ENCODE assay signal across 10 cellular contexts in genomic region chr1:35726814-35727433, GRCh38. TPM values are rescaled to one million over a fixed set of nuclear protein-coding genes. Genes with fewer than 3 reads are reported as not detected.
DNase-seq lines count a peak whose midpoint lies in the region; ATAC-seq lines count a peak whose summit lies in the region.
"Had no signal": no experiment of that assay in that cellular context is flagged by ENCODE, and none has a peak within 500 bp of the region (broad histone marks: within the 10 kb centered on the region; RNA-seq: fewer than 3 reads in every experiment).

No MANE protein-coding gene starts in this region.

- H3K36me3 ChIP-seq in SK-N-MC (ENCODE audit: insufficient read depth, low read length), result peaks cover 6% of the 10 kb centered on the region; the same call in 1 of the 2 replicates

- H3K27me3 Mint-ChIP-seq in activated naive CD8-positive, alpha-beta T cell treated with anti-CD3 and anti-CD28 coated beads, Interleukin-2, amount 50 U/mL, for 24 hours, result no peaks in the 10 kb centered on the region
- H3K27me3 Mint-ChIP-seq: activated naive CD4-positive, alpha-beta T cell treated with anti-CD3 and anti-CD28 coated beads, Interleukin-2, amount 50 U/mL, for 24 hours; stimulated activated naive CD8-positive, alpha-beta T cell treated with anti-CD3 and anti-CD28 coated beads, Interleukin-15, Interleukin-2, amounts not matched to agents 100 ng/mL and 50 ng/mL, for 24 hours had no signal

- H3K9me3 ChIP-seq in SK-N-MC (ENCODE audit: low read depth, low read length), result no peaks in the 10 kb centered on the region

- H3K9me3 Mint-ChIP-seq in activated naive CD8-positive, alpha-beta T cell treated with anti-CD3 and anti-CD28 coated beads, Interleukin-2, amount 50 U/mL, for 24 hours, result no peaks in the 10 kb centered on the region
- H3K9me3 Mint-ChIP-seq: activated naive CD4-positive, alpha-beta T cell treated with anti-CD3 and anti-CD28 coated beads, Interleukin-2, amount 50 U/mL, for 24 hours; stimulated activated naive CD8-positive, alpha-beta T cell treated with anti-CD3 and anti-CD28 coated beads, Interleukin-15, Interleukin-2, amounts not matched to agents 100 ng/mL and 50 ng/mL, for 24 hours had no signal

- peak; percentile 75 for ATAC-seq in activated naive CD8-positive, alpha-beta T cell treated with anti-CD3 and anti-CD28 coated beads, Interleukin-2, amount 50 U/mL, for 24 hours
- peak; percentile 89 to 91 for ATAC-seq in left cardiac atrium
- no peak for ATAC-seq in HG03457 (IDR thresholded peaks at IDR 0.05; ENCODE audit: unreplicated experiment)

- no peaks in the 10 kb centered on the region for H3K4me1 Mint-ChIP-seq in activated naive CD8-positive, alpha-beta T cell treated with anti-CD3 and anti-CD28 coated beads, Interleukin-2, amount 50 U/mL, for 24 hours

- H3K4me3 Mint-ChIP-seq in activated naive CD8-positive, alpha-beta T cell treated with anti-CD3 and anti-CD28 coated beads, Interleukin-2, amount 50 U/mL, for 24 hours, result no peak overlapping the region
- H3K4me3 Mint-ChIP-seq: activated naive CD4-positive, alpha-beta T cell treated with anti-CD3 and anti-CD28 coated beads, Interleukin-2, amount 50 U/mL, for 24 hours; stimulated activated naive CD8-positive, alpha-beta T cell treated with anti-CD3 and anti-CD28 coated beads, Interleukin-15, Interleukin-2, amounts not matched to agents 100 ng/mL and 50 ng/mL, for 24 hours had no signal

- DNase-seq in GM04504 (ENCODE audit: low read depth) (peak; percentile 30), MV-4-11 (lab: John Stamatoyannopoulos, UW) (peak; percentile 22), SK-N-MC (ENCODE audit: low read depth, low spot score) (no peak), left cardiac atrium (peak; percentile 61), retina (peak; percentile 85), mesenteric fat pad (ENCODE audit: low spot score) (no peak)
- DNase-seq in activated naive CD8-positive, alpha-beta T cell treated with anti-CD3 and anti-CD28 coated beads, Interleukin-2, amount 50 U/mL, for 24 hours, result peak; percentile 42

- H3K27ac Mint-ChIP-seq in activated naive CD8-positive, alpha-beta T cell treated with anti-CD3 and anti-CD28 coated beads, Interleukin-2, amount 50 U/mL, for 24 hours, result no peak overlapping the region
- H3K27ac Mint-ChIP-seq: stimulated activated naive CD8-positive, alpha-beta T cell treated with anti-CD3 and anti-CD28 coated beads, Interleukin-15, Interleukin-2, amounts not matched to agents 100 ng/mL and 50 ng/mL, for 24 hours had no signal

- intact Hi-C loops in left cardiac atrium (cut with DNase I), result loop anchor here (2.0 to 5.0 kb wide), 3 partner anchors 158 to 275 kb away; no protein-coding TSS in a partner anchor

- H3K4me3 ChIP-seq in SK-N-MC, result no peak overlapping the region

- H3K27ac ChIP-seq in SK-N-MC, result 0 out of 2 replicates have a peak overlapping the region, but pooled peaks have one; percentile 1

- no peak overlapping the region for H3K9ac ChIP-seq in SK-N-MC (ENCODE audit: insufficient read length)

- peaks cover 10% of the 10 kb centered on the region for H3K36me3 Mint-ChIP-seq in activated naive CD8-positive, alpha-beta T cell treated with anti-CD3 and anti-CD28 coated beads, Interleukin-2, amount 50 U/mL, for 24 hours (ENCODE audit: low read depth)
- H3K36me3 Mint-ChIP-seq: activated naive CD4-positive, alpha-beta T cell treated with anti-CD3 and anti-CD28 coated beads, Interleukin-2, amount 50 U/mL, for 24 hours had no signal

RNA-seq across cellular contexts. Expression of gene C1orf216, which starts 8.2 kb away (rescaled TPM):
- total RNA-seq in left cardiac atrium (10 to 100 TPM; 12.9 to 15.0 TPM), mesenteric fat pad (17.5 TPM)

RNA-seq across cellular contexts. Expression of gene CLSPN, which starts 42.9 kb away (rescaled TPM):
- total RNA-seq in left cardiac atrium, result 1 to 10 TPM; 1.5 to 1.9 TPM
- total RNA-seq in mesenteric fat pad, result 0.39 TPM

Comparison
In these comparisons a context has a peak if more than half of its experiments do, and no peak if none do; other contexts are left out.
1. DNase-seq: peak in GM04504 (single experiment), MV-4-11 (single experiment), activated naive CD8-positive, alpha-beta T cell treated with anti-CD3 and anti-CD28 coated beads, Interleukin-2, amount 50 U/mL, for 24 hours (single experiment), left cardiac atrium (single experiment) and retina (single experiment); none in SK-N-MC (single experiment) and mesenteric fat pad (single experiment).